In the genomic region with DNA sequence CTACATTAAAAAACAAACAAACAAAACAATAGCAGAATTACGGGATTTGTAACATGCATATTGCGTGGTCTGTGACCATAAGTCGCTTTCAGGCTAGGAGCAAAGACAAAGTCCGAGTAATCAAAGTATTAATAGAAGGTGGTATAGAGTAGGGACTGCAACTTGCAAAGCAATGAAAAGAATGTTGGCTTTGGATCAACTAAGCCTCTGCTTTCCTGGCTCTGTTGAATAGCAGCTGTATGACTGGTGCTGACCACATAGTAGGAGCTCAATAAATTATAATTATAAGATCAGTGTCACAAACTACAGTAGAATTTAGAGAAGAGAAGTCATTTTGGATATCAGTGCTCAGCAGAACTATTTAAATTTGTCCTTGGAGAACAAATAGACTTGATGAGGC, we compare ENCODE assay signal across 1 cellular context.
TF ChIP-seq lines count a peak whose summit lies in the region.

No MANE protein-coding gene starts in this region.

TF ChIP-seq in GM23338, 12 proteins besides CTCF, POLR2A, EP300 and RAD21 (continued from another document):
- TF ChIP-seq ZNF462 (CRISPR knock-in tag; IDR thresholded peaks at IDR 0.05) (no peak), ZNF331 (CRISPR knock-in tag; IDR thresholded peaks at IDR 0.05; ENCODE audit: low read depth) (no peak)
